In genomic region chr20:39009348-39009747, GRCh38 we compare ENCODE assay signal across 16 cellular contexts.
"Had no signal": no experiment of that assay in that cellular context is flagged by ENCODE, and none has a peak within 500 bp of the region (broad histone marks: within the 10 kb centered on the region; RNA-seq: fewer than 3 reads in every experiment).

No MANE protein-coding gene starts in this region.

- H3K27me3 Mint-ChIP-seq: activated CD8-positive, alpha-beta memory T cell treated with anti-CD3 and anti-CD28 coated beads, Interleukin-2, amount 10 ng/mL, durations not matched to agents 7 days and 5 days; naive B cell; stimulated activated naive CD8-positive, alpha-beta T cell treated with anti-CD3 and anti-CD28 coated beads, Interleukin-15, Interleukin-2, amounts not matched to agents 100 ng/mL and 50 ng/mL, for 24 hours had no signal

- H3K27ac ChIP-seq: cardiac muscle cell, lower lobe of right lung, ovary, sigmoid colon, spleen, upper lobe of right lung had no signal

- H3K4me3 Mint-ChIP-seq: activated CD8-positive, alpha-beta memory T cell treated with anti-CD3 and anti-CD28 coated beads, Interleukin-2, amount 10 ng/mL, durations not matched to agents 7 days and 5 days; mesothelial cell of epicardium; stimulated activated naive CD8-positive, alpha-beta T cell treated with anti-CD3 and anti-CD28 coated beads, Interleukin-15, Interleukin-2, amounts not matched to agents 100 ng/mL and 50 ng/mL, for 24 hours had no signal

- H3K4me1 ChIP-seq: lower lobe of right lung had no signal

- H3K9me3 Mint-ChIP-seq: mesothelial cell of epicardium; naive B cell; stimulated activated naive CD8-positive, alpha-beta T cell treated with anti-CD3 and anti-CD28 coated beads, Interleukin-15, Interleukin-2, amounts not matched to agents 100 ng/mL and 50 ng/mL, for 24 hours had no signal

- H3K27ac Mint-ChIP-seq: activated CD8-positive, alpha-beta memory T cell treated with anti-CD3 and anti-CD28 coated beads, Interleukin-2, amount 10 ng/mL, durations not matched to agents 7 days and 5 days; mesothelial cell of epicardium; stimulated activated naive CD8-positive, alpha-beta T cell treated with anti-CD3 and anti-CD28 coated beads, Interleukin-15, Interleukin-2, amounts not matched to agents 100 ng/mL and 50 ng/mL, for 24 hours had no signal

- H3K27me3 ChIP-seq: cardiac muscle cell, ovary, sigmoid colon, spleen, upper lobe of right lung had no signal

- H3K9me3 ChIP-seq: lower lobe of right lung, ovary, sigmoid colon, spleen, upper lobe of right lung had no signal

- ATAC-seq: activated CD8-positive, alpha-beta memory T cell treated with anti-CD3 and anti-CD28 coated beads, Interleukin-2, amount 10 ng/mL, durations not matched to agents 7 days and 5 days; lower lobe of right lung; upper lobe of right lung had no signal

- DNase-seq: activated CD4-positive, alpha-beta T cell treated with anti-CD3 and anti-CD28 coated beads, Interleukin-2, amount 50 U/mL, for 48 hours; activated CD8-positive, alpha-beta memory T cell treated with anti-CD3 and anti-CD28 coated beads, Interleukin-2, amount 10 ng/mL, durations not matched to agents 7 days and 5 days; activated effector memory CD4-positive, alpha-beta T cell treated with Interleukin-2 at 50 U/mL for 16 hours; activated naive CD4-positive, alpha-beta T cell treated with anti-CD3 and anti-CD28 coated beads, Interleukin-2, amount 50 U/mL, for 16 hours; activated T-cell treated with anti-CD3 and anti-CD28 coated beads, Interleukin-2, amount 50 U/mL, for 1 hour; effector CD4-positive, alpha-beta T cell; foreskin melanocyte; lower lobe of right lung; naive B cell; ovary; sigmoid colon; spleen; upper lobe of right lung had no signal

- H3K4me3 ChIP-seq: cardiac muscle cell, lower lobe of right lung, ovary, sigmoid colon, spleen, upper lobe of right lung had no signal
